ENCODE assay signal across 10 cellular contexts in genomic region chr2:240559271-240559670, GRCh38. TPM values are rescaled to one million over a fixed set of nuclear protein-coding genes. Genes with fewer than 3 reads are reported as not detected.
DNase-seq lines count a peak whose midpoint lies in the region; TF ChIP-seq lines count a peak whose summit lies in the region.
"Had no signal": no experiment of that assay in that cellular context is flagged by ENCODE, and none has a peak within 500 bp of the region (broad histone marks: within the 10 kb centered on the region; RNA-seq: fewer than 3 reads in every experiment).

No MANE protein-coding gene starts in this region.

- H3K27me3 Mint-ChIP-seq in Calu3 (ENCODE audit: unreplicated experiment) (no peaks in the 10 kb centered on the region), MCF 10A (ENCODE audit: insufficient read depth, unreplicated experiment) (no peaks in the 10 kb centered on the region), neural crest cell (ENCODE audit: low read depth) (no peaks in the 10 kb centered on the region)

- peak overlapping the region; percentile 60 for H3K27ac Mint-ChIP-seq in Calu3 (ENCODE audit: unreplicated experiment)
- H3K27ac Mint-ChIP-seq in MCF 10A (ENCODE audit: low read depth, unreplicated experiment), result no peak overlapping the region
- H3K27ac Mint-ChIP-seq in neural crest cell (ENCODE audit: unreplicated experiment), result no peak overlapping the region

- no peak for DNase-seq in Calu3
- DNase-seq in MG63, result no peak
- no peak for DNase-seq in MCF 10A (ENCODE audit: unreplicated experiment)
- no peak for DNase-seq in neural crest cell (ENCODE audit: low read depth, low spot score)
- no peak for DNase-seq in NCI-H446 (lab: John Stamatoyannopoulos, UW)
- DNase-seq in SW480 (ENCODE audit: low spot score), result no peak
- DNase-seq in nucleus accumbens (lab: John Stamatoyannopoulos, UW), result no peak
- DNase-seq in NCI-H2171 (lab: John Stamatoyannopoulos, UW), result no peak
- DNase-seq: NCI-H748 treated with DMSO at 0.1 percent for 48 hours, small intestine had no signal

- H3K9me3 ChIP-seq in MG63, result no peaks in the 10 kb centered on the region; the same call in 1 of the 2 replicates

- peaks cover 38% of the 10 kb centered on the region for H3K4me1 Mint-ChIP-seq in Calu3 (ENCODE audit: low read depth, unreplicated experiment)
- H3K4me1 Mint-ChIP-seq in MCF 10A (ENCODE audit: insufficient read depth, unreplicated experiment), result peaks cover 26% of the 10 kb centered on the region
- peaks cover 32% of the 10 kb centered on the region for H3K4me1 Mint-ChIP-seq in neural crest cell

- peak overlapping the region; percentile 100 for H3K4me3 ChIP-seq in MG63

- intact Hi-C loops in Calu3 (cut with micrococcal nuclease; ENCODE audit: unreplicated experiment), result no loop called here
- intact Hi-C loops in MCF 10A (cut with micrococcal nuclease), result no loop called here

- POLR2A ChIA-PET in MCF 10A (lab: Yijun Ruan, JAX), result interaction anchor here (0.8 to 10.7 kb wide), 4 partner anchors 9 to 1000 kb away, joined by 3 to 275 read pairs (median 46); partner anchors contain the start of gene CAPN10

- H3K9me3 Mint-ChIP-seq in Calu3 (ENCODE audit: low read depth, unreplicated experiment) (no peaks in the 10 kb centered on the region), MCF 10A (ENCODE audit: unreplicated experiment) (no peaks in the 10 kb centered on the region), neural crest cell (no peaks in the 10 kb centered on the region)

- TF ChIP-seq CTCF in Calu3 (IDR thresholded peaks at IDR 0.05; ENCODE audit: unreplicated experiment) (no peak), MCF 10A (IDR thresholded peaks at IDR 0.05; ENCODE audit: unreplicated experiment) (no peak), neural crest cell (conservative IDR thresholded peaks at IDR 0.05) (no peak)

- peaks cover 39% of the 10 kb centered on the region for H3K36me3 ChIP-seq in MG63

- H3K4me3 Mint-ChIP-seq in Calu3 (ENCODE audit: low read depth, unreplicated experiment) (peak overlapping the region; percentile 93), MCF 10A (ENCODE audit: unreplicated experiment) (peak overlapping the region; percentile 80), neural crest cell (peak overlapping the region; percentile 83)

- H3K27me3 ChIP-seq in MG63, result no peaks in the 10 kb centered on the region

- BruUV-seq in Calu3 (replicated peaks; lab: Mats Ljungman, UMichigan), result no TSS peak
- no TSS peak for BruUV-seq in MCF 10A (replicated peaks; lab: Mats Ljungman, UMichigan)

- H3K36me3 Mint-ChIP-seq in Calu3 (ENCODE audit: insufficient read depth, unreplicated experiment) (peaks cover 62% of the 10 kb centered on the region), MCF 10A (ENCODE audit: insufficient read depth, unreplicated experiment) (peaks cover 27% of the 10 kb centered on the region), neural crest cell (ENCODE audit: low read depth) (no peaks in the 10 kb centered on the region)

- CTCF ChIA-PET in Calu3 (lab: Charles Lee), result no interaction called here
- CTCF ChIA-PET in MCF 10A (lab: Yijun Ruan, JAX), result interaction anchor here (1.0 kb wide), 1 partner anchor 21 kb away, joined by 4 read pairs; no protein-coding TSS in a partner anchor

RNA-seq across cellular contexts. Expression of gene DUSP28, which starts 0.9 kb away (rescaled TPM):
- 5.1 and 8.5 TPM in 2 replicates for total RNA-seq in Calu3 (2022)
- total RNA-seq in MG63 (2014; rRNA removed; shearing (Covaris generic); ENCODE audit: low replicate concordance), result 6.3 and 7.3 TPM in 2 replicates
- total RNA-seq in MCF 10A (2022), result 3.8 and 5.2 TPM in 2 replicates
- total RNA-seq in neural crest cell, result 5.0 and 6.1 TPM in 2 replicates

RNA-seq across cellular contexts. Expression of gene ANKMY1, which starts 1.5 kb away (rescaled TPM):
- 34.9 and 38.2 TPM in 2 replicates for total RNA-seq in Calu3 (2022)
- 10.2 and 23.8 TPM in 2 replicates for total RNA-seq in MG63 (2014; rRNA removed; shearing (Covaris generic); ENCODE audit: low replicate concordance)
- total RNA-seq in MCF 10A (2022), result 19.5 and 22.2 TPM in 2 replicates
- 13.0 and 15.9 TPM in 2 replicates for total RNA-seq in neural crest cell

RNA-seq across cellular contexts. Expression of gene RNPEPL1, which starts 9.0 kb away (rescaled TPM):
- 80.6 and 82.9 TPM in 2 replicates for total RNA-seq in Calu3 (2022)
- total RNA-seq in MG63 (2014; rRNA removed; shearing (Covaris generic); ENCODE audit: low replicate concordance), result 13.6 and 13.9 TPM in 2 replicates
- total RNA-seq in MCF 10A (2022), result 31.5 and 33.7 TPM in 2 replicates
- 36.1 and 37.1 TPM in 2 replicates for total RNA-seq in neural crest cell

RNA-seq across cellular contexts. Expression of gene CAPN10, which starts 27.3 kb away (rescaled TPM):
- total RNA-seq in Calu3 (2022) (49.3 and 52.6 TPM in 2 replicates), MCF 10A (2022) (27.6 and 35.2 TPM in 2 replicates), neural crest cell (57.7 and 62.7 TPM in 2 replicates)
- total RNA-seq in MG63 (2014; rRNA removed; shearing (Covaris generic); ENCODE audit: low replicate concordance), result 12.5 and 18.4 TPM in 2 replicates
